ENCODE assay signal across 30 cellular contexts in the genomic region with DNA sequence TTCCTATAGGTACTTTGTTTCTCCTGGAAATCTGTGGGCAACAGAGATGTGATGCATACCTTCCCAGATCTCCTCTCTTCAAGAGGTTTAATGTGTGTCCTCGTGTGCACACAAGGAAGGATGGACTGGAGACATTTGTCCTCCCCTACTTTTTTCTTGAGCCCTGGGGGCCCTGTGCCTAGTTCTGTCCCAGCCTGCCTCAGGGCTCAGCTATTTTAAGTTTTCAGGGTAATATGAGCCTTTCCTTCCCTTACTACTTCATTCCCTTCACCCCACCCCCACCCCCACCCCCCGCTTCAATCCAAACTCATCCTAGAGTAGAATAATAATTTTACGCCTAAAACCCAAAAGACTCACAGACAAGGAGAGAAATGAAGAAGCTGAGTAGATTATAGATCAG.
"Had no signal": no experiment of that assay in that cellular context is flagged by ENCODE, and none has a peak within 500 bp of the region (broad histone marks: within the 10 kb centered on the region; RNA-seq: fewer than 3 reads in every experiment).

No MANE protein-coding gene starts in this region.

- H3K27me3 Mint-ChIP-seq: activated CD4-positive, alpha-beta T cell treated with anti-CD3 and anti-CD28 coated beads for 36 hours; activated CD4-positive, alpha-beta T cell treated with anti-CD3 and anti-CD28 coated beads, Interleukin-2, amount 10 ng/mL, durations not matched to agents 7 days and 5 days; activated naive CD8-positive, alpha-beta T cell treated with anti-CD3 and anti-CD28 coated beads, Interleukin-2, amount 50 U/mL, for 24 hours; brain had no signal

- H3K4me1 ChIP-seq: SJSA1 had no signal

- H3K9me3 ChIP-seq: SJSA1, SK-N-SH had no signal

- H3K9ac ChIP-seq: SK-N-SH had no signal

- DNase-seq: activated CD4-positive, alpha-beta T cell treated with anti-CD3 and anti-CD28 coated beads for 36 hours; activated CD4-positive, alpha-beta T cell treated with anti-CD3 and anti-CD28 coated beads, Interleukin-2, amount 10 ng/mL, durations not matched to agents 7 days and 5 days; activated CD4-positive, alpha-beta T cell treated with anti-CD3 and anti-CD28 coated beads, Interleukin-2, amount 50 U/mL, for 48 hours; activated CD8-positive, alpha-beta memory T cell treated with anti-CD3 and anti-CD28 coated beads, Interleukin-2, amount 50 U/mL, for 4 hours; activated gamma-delta T cell treated with Interleukin-2 at 50 U/mL for 16 hours; activated naive CD4-positive, alpha-beta T cell treated with anti-CD3 and anti-CD28 coated beads for 36 hours; activated naive CD8-positive, alpha-beta T cell treated with anti-CD3 and anti-CD28 coated beads, Interleukin-2, amount 50 U/mL, for 24 hours; activated T-cell treated with anti-CD3 and anti-CD28 coated beads for 4 hours; activated T-cell treated with anti-CD3 and anti-CD28 coated beads, Interleukin-2, amount 50 U/mL, for 4 hours; anterior cingulate cortex; Kasumi-1; KG1; MM.1S; NCI-H1092; NCI-H1436 treated with DMSO at 0.1 percent for 48 hours; NCI-H1694 treated with DMSO at 0.1 percent for 48 hours; NCI-H2029; NCI-H345; NCI-H524 treated with DMSO at 0.1 percent for 48 hours; SHP77; SK-N-SH had no signal

- H3K4me2 ChIP-seq: SK-N-SH had no signal

- H3K4me3 Mint-ChIP-seq: activated CD4-positive, alpha-beta T cell treated with anti-CD3 and anti-CD28 coated beads for 36 hours; activated CD4-positive, alpha-beta T cell treated with anti-CD3 and anti-CD28 coated beads, Interleukin-2, amount 10 ng/mL, durations not matched to agents 7 days and 5 days; activated naive CD4-positive, alpha-beta T cell treated with anti-CD3 and anti-CD28 coated beads for 36 hours; activated naive CD8-positive, alpha-beta T cell; activated naive CD8-positive, alpha-beta T cell treated with anti-CD3 and anti-CD28 coated beads, Interleukin-2, amount 50 U/mL, for 24 hours; activated T-cell treated with anti-CD3 and anti-CD28 coated beads, Interleukin-2, amount 50 U/mL, for 4 hours; activated T-helper 1 cell treated with anti-CD3 and anti-CD28 coated beads, Interleukin-12 subunit alpha, Interleukin-12 subunit beta, Interleukin-2, Interleukin-4 antibody, amounts not matched to agents 30 ng/mL and 10 ng/mL and 1 ng/mL, durations not matched to agents 14 hours and 24 hours and 36 hours; T-helper 1 cell treated with Interleukin-12 subunit alpha and Interleukin-12 subunit beta and Interleukin-4 antibody, amounts not matched to agents 30 μg/mL and 1 μg/mL, for 36 hours; T-helper 2 cell treated with Interferon-gamma antibody and Interleukin-4, amounts not matched to agents 5 μg/mL and 100 μg/mL, for 36 hours; WTC11 had no signal

- H3K36me3 ChIP-seq: SJSA1 had no signal

- H3K27me3 ChIP-seq: SJSA1 had no signal

- H3K4me3 ChIP-seq: SJSA1 had no signal

- H3K9me3 Mint-ChIP-seq: activated CD4-positive, alpha-beta T cell treated with anti-CD3 and anti-CD28 coated beads, Interleukin-2, amount 10 ng/mL, durations not matched to agents 7 days and 5 days; activated naive CD4-positive, alpha-beta T cell treated with anti-CD3 and anti-CD28 coated beads for 36 hours; activated naive CD8-positive, alpha-beta T cell treated with anti-CD3 and anti-CD28 coated beads, Interleukin-2, amount 50 U/mL, for 24 hours; activated T-cell treated with anti-CD3 and anti-CD28 coated beads, Interleukin-2, amount 50 U/mL, for 4 hours; activated T-helper 1 cell treated with anti-CD3 and anti-CD28 coated beads, Interleukin-12 subunit alpha, Interleukin-12 subunit beta, Interleukin-2, Interleukin-4 antibody, amounts not matched to agents 30 ng/mL and 10 ng/mL and 1 ng/mL, durations not matched to agents 14 hours and 24 hours and 36 hours; brain; T-helper 1 cell treated with Interleukin-12 subunit alpha and Interleukin-12 subunit beta and Interleukin-4 antibody, amounts not matched to agents 30 μg/mL and 1 μg/mL, for 36 hours; T-helper 2 cell treated with Interferon-gamma antibody and Interleukin-4, amounts not matched to agents 5 μg/mL and 100 μg/mL, for 36 hours; WTC11 had no signal

- H3K27ac Mint-ChIP-seq: activated CD4-positive, alpha-beta T cell treated with anti-CD3 and anti-CD28 coated beads for 36 hours; activated CD4-positive, alpha-beta T cell treated with anti-CD3 and anti-CD28 coated beads, Interleukin-2, amount 10 ng/mL, durations not matched to agents 7 days and 5 days; activated naive CD4-positive, alpha-beta T cell treated with anti-CD3 and anti-CD28 coated beads for 36 hours; activated naive CD8-positive, alpha-beta T cell; activated naive CD8-positive, alpha-beta T cell treated with anti-CD3 and anti-CD28 coated beads, Interleukin-2, amount 50 U/mL, for 24 hours; activated T-helper 1 cell treated with anti-CD3 and anti-CD28 coated beads, Interleukin-12 subunit alpha, Interleukin-12 subunit beta, Interleukin-2, Interleukin-4 antibody, amounts not matched to agents 30 ng/mL and 10 ng/mL and 1 ng/mL, durations not matched to agents 14 hours and 24 hours and 36 hours; T-helper 1 cell treated with Interleukin-12 subunit alpha and Interleukin-12 subunit beta and Interleukin-4 antibody, amounts not matched to agents 30 μg/mL and 1 μg/mL, for 36 hours; T-helper 2 cell treated with Interferon-gamma antibody and Interleukin-4, amounts not matched to agents 5 μg/mL and 100 μg/mL, for 36 hours; WTC11 had no signal

- ATAC-seq: activated CD4-positive, alpha-beta T cell treated with anti-CD3 and anti-CD28 coated beads for 36 hours; activated CD4-positive, CD25-positive, alpha-beta regulatory T cell treated with anti-CD3 and anti-CD28 coated beads, Interleukin-2, amount 50 U/mL, for 24 hours; activated naive CD8-positive, alpha-beta T cell treated with anti-CD3 and anti-CD28 coated beads, Interleukin-2, amount 50 U/mL, for 24 hours; activated T-cell treated with anti-CD3 and anti-CD28 coated beads, Interleukin-2, amount 50 U/mL, for 4 hours; Panc1; WTC11 had no signal

- H3K36me3 Mint-ChIP-seq: WTC11 had no signal

- H3K9me2 ChIP-seq: SK-N-SH had no signal

- H3K27ac ChIP-seq: SJSA1 had no signal
